Comparison of ENCODE assay signal across 8 cellular contexts in genomic region chr19:58475714-58476497, GRCh38. TPM values are rescaled to one million over a fixed set of nuclear protein-coding genes. Genes with fewer than 3 reads are reported as not detected.
DNase-seq lines count a peak whose midpoint lies in the region; ATAC-seq and TF ChIP-seq lines count a peak whose summit lies in the region.

Gene ZNF446 (plus strand): TSS chr19:58476352. CDS start chr19:58477219, 867 bp downstream.

- ATAC-seq in GM18499 (IDR thresholded peaks at IDR 0.05; ENCODE audit: insufficient read depth, unreplicated experiment) (peak; percentile 55), HG02938 (IDR thresholded peaks at IDR 0.05; ENCODE audit: unreplicated experiment) (peak; percentile 83), T-helper 17 cell (peak; percentile 87), left ventricle myocardium superior (peak; percentile 93)

- peaks cover 18% of the 10 kb centered on the region for H3K4me1 Mint-ChIP-seq in T-helper 17 cell
- H3K4me1 Mint-ChIP-seq in progenitor cell of endocrine pancreas (ENCODE audit: low read depth): peaks cover 10% of the 10 kb centered on the region

- no peaks in the 10 kb centered on the region for H3K27me3 Mint-ChIP-seq in T-helper 17 cell
- H3K27me3 Mint-ChIP-seq in progenitor cell of endocrine pancreas: no peaks in the 10 kb centered on the region

- no peaks in the 10 kb centered on the region for H3K9me3 Mint-ChIP-seq in progenitor cell of endocrine pancreas (ENCODE audit: low read depth)

- H3K36me3 Mint-ChIP-seq in T-helper 17 cell (ENCODE audit: low read depth) (no peaks in the 10 kb centered on the region), progenitor cell of endocrine pancreas (ENCODE audit: insufficient read depth) (no peaks in the 10 kb centered on the region)

- intact Hi-C loops in left ventricle myocardium superior (cut with micrococcal nuclease): no loop called here

- DNase-seq in NCI-H1694 treated with DMSO at 0.1 percent for 48 hours (lab: John Stamatoyannopoulos, UW) (peak; percentile 94), T-helper 17 cell (peak; percentile 87 to 91 (median 91)), left ventricle myocardium superior (peak; percentile 96), progenitor cell of endocrine pancreas (ENCODE audit: low spot score, unreplicated experiment) (peak; percentile 85), ureter (ENCODE audit: low spot score) (peak; percentile 97)

- no peak for TF ChIP-seq CTCF in progenitor cell of endocrine pancreas (IDR thresholded peaks at IDR 0.05; ENCODE audit: unreplicated experiment)

- H3K9me3 ChIP-seq in T-helper 17 cell (ENCODE audit: control insufficient read depth, low read length, poor library complexity, severe bottlenecking): no peaks in the 10 kb centered on the region

- H3K4me3 Mint-ChIP-seq in T-helper 17 cell (peak within 1 kb of the TSS; percentile 90), progenitor cell of endocrine pancreas (ENCODE audit: low read depth) (peak within 1 kb of the TSS; percentile 93)

- H3K27ac Mint-ChIP-seq in T-helper 17 cell (peak within 1 kb of the TSS; percentile 95), progenitor cell of endocrine pancreas (peak within 1 kb of the TSS; percentile 98)

- H3K27ac ChIP-seq in angular gyrus (ENCODE audit: low read depth, low read length): peak within 1 kb of the TSS; percentile 94

RNA-seq across cellular contexts. Expression of gene ZNF446, which starts in this region (rescaled TPM):
- total RNA-seq in T-helper 17 cell (10 to 100 TPM; 13.9 to 17.3 TPM), left ventricle myocardium superior (4.6 TPM), progenitor cell of endocrine pancreas (17.7 and 19.4 TPM in 2 replicates), ureter (18.0 TPM)

Comparison
In these comparisons a context has a peak if more than half of its experiments do, and no peak if none do; other contexts are left out.
1. Peak in every context shown above with its lines: DNase-seq, ATAC-seq and H3K27ac ChIP-seq.